ENCODE assay signal across 24 cellular contexts in the genomic region with DNA sequence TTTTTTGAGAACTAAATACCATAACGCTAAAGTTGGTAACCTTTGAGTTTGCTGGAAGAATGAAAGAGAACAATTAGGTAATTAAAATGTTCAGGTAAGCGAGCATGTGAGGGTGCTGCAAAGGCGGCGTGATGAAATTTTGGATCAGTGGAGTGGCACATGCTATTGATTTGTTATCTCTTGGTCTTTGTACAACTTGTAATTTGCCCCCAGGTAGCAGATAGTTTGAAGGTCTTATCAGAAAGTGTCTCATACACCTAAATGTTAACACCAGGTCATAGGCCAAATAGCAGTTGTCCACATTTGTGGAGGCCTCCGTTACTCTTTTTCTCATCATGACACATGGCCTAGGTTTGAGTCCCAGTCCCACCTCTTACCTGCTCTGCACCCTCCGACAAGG. TPM values are rescaled to one million over a fixed set of nuclear protein-coding genes. Genes with fewer than 3 reads are reported as not detected.
DNase-seq lines count a peak whose midpoint lies in the region; ATAC-seq and TF ChIP-seq lines count a peak whose summit lies in the region.
"Had no signal": no experiment of that assay in that cellular context is flagged by ENCODE, and none has a peak within 500 bp of the region (broad histone marks: within the 10 kb centered on the region; RNA-seq: fewer than 3 reads in every experiment).

No MANE protein-coding gene starts in this region.

- no peaks in the 10 kb centered on the region for H3K23me2 ChIP-seq in H9 (ENCODE audit: insufficient read length, low read depth, low read length, poor library complexity, severe bottlenecking)

- H3K9me3 Mint-ChIP-seq in H9 (no peaks in the 10 kb centered on the region), WTC11 (no peaks in the 10 kb centered on the region), neural progenitor cell (no peaks in the 10 kb centered on the region)
- H3K9me3 Mint-ChIP-seq: activated CD4-positive, alpha-beta T cell treated with anti-CD3 and anti-CD28 coated beads, Interleukin-2, amount 10 ng/mL, durations not matched to agents 24 days and 14 days; activated naive CD4-positive, alpha-beta T cell treated with anti-CD3 and anti-CD28 coated beads, Interleukin-2, amount 10 ng/mL, durations not matched to agents 7 days and 5 days; activated T-cell treated with anti-CD3 and anti-CD28 coated beads, Interleukin-2, amount 50 U/mL, for 72 hours; naive thymus-derived CD8-positive, alpha-beta T cell; stimulated activated memory B cell treated with anti-CD40 and anti-IgM and Interleukin-4, amounts not matched to agents 10 μg/mL and 1 μg/mL and 100 μg/mL, for 72 hours had no signal

- no peak overlapping the region for H4K91ac ChIP-seq in H9 (ENCODE audit: insufficient read length, low read depth, low read length)

- TF ChIP-seq CTCF in H9 (conservative IDR thresholded peaks at IDR 0.05) (no peak), WTC11 (IDR thresholded peaks at IDR 0.05) (no peak), foreskin keratinocyte (conservative IDR thresholded peaks at IDR 0.05) (no peak), neural progenitor cell (IDR thresholded peaks at IDR 0.05) (no peak)

- no peak overlapping the region for H3K14ac ChIP-seq in H9 (ENCODE audit: insufficient read depth, low read length)

- H2BK20ac ChIP-seq in H9 (ENCODE audit: low read depth, low read length, poor library complexity, severe bottlenecking), result no peak overlapping the region

- H3K36me3 Mint-ChIP-seq in H9 (ENCODE audit: insufficient read depth in 1 of 3, low read depth in 3 of 3), result peaks cover 0 to 8% (median 0%) of the 10 kb centered on the region in 3 experiments; a peak in 3 of 7 replicates
- H3K36me3 Mint-ChIP-seq in WTC11, result peaks cover 5% of the 10 kb centered on the region
- peaks cover 15% of the 10 kb centered on the region for H3K36me3 Mint-ChIP-seq in neural progenitor cell
- H3K36me3 Mint-ChIP-seq: stimulated activated memory B cell treated with anti-CD40 and anti-IgM and Interleukin-4, amounts not matched to agents 10 μg/mL and 1 μg/mL and 100 μg/mL, for 72 hours had no signal

- H3K9ac ChIP-seq in H9 (ENCODE audit: extremely low read depth, insufficient read length, low read length), result no peak overlapping the region
- no peak overlapping the region for H3K9ac ChIP-seq in neural progenitor cell
- H3K9ac ChIP-seq: BLaER1 treated with 17β-estradiol and CSF1 and Interleukin-3, amounts not matched to agents 10 nM and 100 nM had no signal

- no peak overlapping the region for H3K23ac ChIP-seq in H9 (ENCODE audit: insufficient read length, low read depth, low read length)

- no peak overlapping the region for H3K4me3 ChIP-seq in neural progenitor cell
- H3K4me3 ChIP-seq: BLaER1 treated with 17β-estradiol and CSF1 and Interleukin-3, amounts not matched to agents 10 nM and 100 nM; pancreas; SK-N-MC had no signal

- ATAC-seq in WTC11 (no peak), foreskin keratinocyte (no peak), GM21576 (IDR thresholded peaks at IDR 0.05; ENCODE audit: unreplicated experiment) (no peak), GM19467 (IDR thresholded peaks at IDR 0.05; ENCODE audit: unreplicated experiment) (no peak)
- ATAC-seq: activated T-cell treated with anti-CD3 and anti-CD28 coated beads, Interleukin-2, amount 50 U/mL, for 72 hours; left cardiac atrium; naive thymus-derived CD8-positive, alpha-beta T cell; pancreas; stimulated activated memory B cell treated with anti-CD40 and anti-IgM and Interleukin-4, amounts not matched to agents 10 μg/mL and 1 μg/mL and 100 μg/mL, for 72 hours had no signal

- H2AFZ ChIP-seq in H9 (ENCODE audit: low read length) (no peak overlapping the region), neural progenitor cell (replicated peaks) (no peak overlapping the region)

- no peaks in the 10 kb centered on the region for H3K36me3 ChIP-seq in neural progenitor cell
- H3K36me3 ChIP-seq: pancreas had no signal

- H4K5ac ChIP-seq in H9 (ENCODE audit: insufficient read length, low read depth, low read length), result no peak overlapping the region

- H3K4me3 Mint-ChIP-seq in H9, result no peak overlapping the region
- no peak overlapping the region for H3K4me3 Mint-ChIP-seq in WTC11
- no peak overlapping the region for H3K4me3 Mint-ChIP-seq in neural progenitor cell
- H3K4me3 Mint-ChIP-seq: activated CD4-positive, alpha-beta T cell treated with anti-CD3 and anti-CD28 coated beads, Interleukin-2, amount 10 ng/mL, durations not matched to agents 24 days and 14 days; activated naive CD4-positive, alpha-beta T cell treated with anti-CD3 and anti-CD28 coated beads, Interleukin-2, amount 10 ng/mL, durations not matched to agents 7 days and 5 days; activated T-cell treated with anti-CD3 and anti-CD28 coated beads, Interleukin-2, amount 50 U/mL, for 72 hours; naive thymus-derived CD8-positive, alpha-beta T cell; stimulated activated memory B cell treated with anti-CD40 and anti-IgM and Interleukin-4, amounts not matched to agents 10 μg/mL and 1 μg/mL and 100 μg/mL, for 72 hours had no signal

- no peaks in the 10 kb centered on the region for H3K9me3 ChIP-seq in H9 (ENCODE audit: control insufficient read depth, low read depth, low read length)
- H3K9me3 ChIP-seq in neural progenitor cell (ENCODE audit: low read depth), result no peaks in the 10 kb centered on the region
- H3K9me3 ChIP-seq: BLaER1 treated with 17β-estradiol and CSF1 and Interleukin-3, amounts not matched to agents 10 nM and 100 nM; pancreas had no signal

- H3K4me1 Mint-ChIP-seq in H9 (peaks cover 8 to 11% of the 10 kb centered on the region in 2 experiments), WTC11 (peaks cover 9% of the 10 kb centered on the region), neural progenitor cell (peaks cover 7% of the 10 kb centered on the region)
- H3K4me1 Mint-ChIP-seq: activated naive CD4-positive, alpha-beta T cell treated with anti-CD3 and anti-CD28 coated beads, Interleukin-2, amount 10 ng/mL, durations not matched to agents 7 days and 5 days; stimulated activated memory B cell treated with anti-CD40 and anti-IgM and Interleukin-4, amounts not matched to agents 10 μg/mL and 1 μg/mL and 100 μg/mL, for 72 hours had no signal

- H2AK5ac ChIP-seq in H9 (ENCODE audit: insufficient read length, low read length), result no peak overlapping the region

- DNase-seq in H9 (no peak), WTC11 (ENCODE audit: low spot score) (no peak), foreskin keratinocyte (no peak), neural progenitor cell (ENCODE audit: low spot score) (no peak), RKO (ENCODE audit: low spot score) (no peak)
- DNase-seq in activated CD4-positive, alpha-beta T cell treated with anti-CD3 and anti-CD28 coated beads for 1 hour, result no peak
- DNase-seq: ACHN; activated CD4-positive, alpha-beta T cell treated with anti-CD3 and anti-CD28 coated beads, Interleukin-2, amount 10 ng/mL, durations not matched to agents 24 days and 14 days; activated naive CD4-positive, alpha-beta T cell treated with anti-CD3 and anti-CD28 coated beads, Interleukin-2, amount 10 ng/mL, durations not matched to agents 7 days and 5 days; activated T-cell treated with anti-CD3 and anti-CD28 coated beads, Interleukin-2, amount 50 U/mL, for 72 hours; amniotic stem cell; left cardiac atrium; naive thymus-derived CD8-positive, alpha-beta T cell; NCI-H1092; NCI-H187; NCI-H69; pancreas; RPMI8226; stimulated activated CD4-positive, alpha-beta T cell treated with anti-CD3 and anti-CD28 coated beads, Interleukin-4, amount 100 ng/mL, for 1 hour had no signal

- H3K79me1 ChIP-seq in H9 (ENCODE audit: insufficient read depth, low read depth, low read length, poor library complexity, severe bottlenecking), result no peaks in the 10 kb centered on the region

- H3K18ac ChIP-seq in H9 (ENCODE audit: insufficient read length, low read depth, low read length), result no peak overlapping the region

- H3K79me2 ChIP-seq in H9 (ENCODE audit: insufficient read depth, low read length) (peaks cover 4% of the 10 kb centered on the region; the same call in 1 of the 2 replicates), neural progenitor cell (ENCODE audit: low read depth) (peaks cover 100% of the 10 kb centered on the region)

- no peaks in the 10 kb centered on the region for H3F3A ChIP-seq in neural progenitor cell (ENCODE audit: low read depth)

- H2BK15ac ChIP-seq in H9 (ENCODE audit: low read depth, low read length), result no peak overlapping the region

- H3K4me1 ChIP-seq in H9 (ENCODE audit: insufficient read depth, low read length) (no peaks in the 10 kb centered on the region; the same call in 1 of the 2 replicates), foreskin keratinocyte (peaks cover 29% of the 10 kb centered on the region), neural progenitor cell (no peaks in the 10 kb centered on the region)
- H3K4me1 ChIP-seq: pancreas had no signal

- POLR2A ChIA-PET in WTC11 (lab: Charles Lee), result interaction anchor here (0.5 kb wide), 1 partner anchor 101 kb away, joined by 5 read pairs; no protein-coding TSS in a partner anchor

- H2BK5ac ChIP-seq in H9 (ENCODE audit: insufficient read length, low read length), result no peak overlapping the region

- H3K27me3 ChIP-seq in H9 (ENCODE audit: insufficient read depth, low read length), result no peaks in the 10 kb centered on the region
- no peaks in the 10 kb centered on the region for H3K27me3 ChIP-seq in foreskin keratinocyte
- H3K27me3 ChIP-seq in neural progenitor cell, result no peaks in the 10 kb centered on the region
- H3K27me3 ChIP-seq: BLaER1 treated with 17β-estradiol and CSF1 and Interleukin-3, amounts not matched to agents 10 nM and 100 nM; pancreas had no signal

- no peak overlapping the region for H2BK12ac ChIP-seq in H9 (ENCODE audit: insufficient read length, low read depth, low read length)

- H3K27ac ChIP-seq in H9 (ENCODE audit: insufficient read length, low read depth, low read length) (no peak overlapping the region), foreskin keratinocyte (peak overlapping the region; percentile 40), neural progenitor cell (peak overlapping the region; percentile 78)
- H3K27ac ChIP-seq: BLaER1 treated with 17β-estradiol and CSF1 and Interleukin-3, amounts not matched to agents 10 nM and 100 nM; pancreas; SK-N-MC had no signal

- H3K56ac ChIP-seq in H9 (ENCODE audit: insufficient read length, low read depth, low read length), result no peak overlapping the region

- H3K27me3 Mint-ChIP-seq in H9 (ENCODE audit: low read depth) (no peaks in the 10 kb centered on the region), WTC11 (ENCODE audit: low read depth) (no peaks in the 10 kb centered on the region), neural progenitor cell (ENCODE audit: insufficient read depth, low read depth) (no peaks in the 10 kb centered on the region)
- H3K27me3 Mint-ChIP-seq: activated CD4-positive, alpha-beta T cell treated with anti-CD3 and anti-CD28 coated beads, Interleukin-2, amount 10 ng/mL, durations not matched to agents 24 days and 14 days; activated naive CD4-positive, alpha-beta T cell treated with anti-CD3 and anti-CD28 coated beads, Interleukin-2, amount 10 ng/mL, durations not matched to agents 7 days and 5 days; naive thymus-derived CD8-positive, alpha-beta T cell; stimulated activated memory B cell treated with anti-CD40 and anti-IgM and Interleukin-4, amounts not matched to agents 10 μg/mL and 1 μg/mL and 100 μg/mL, for 72 hours had no signal

- H3K4me2 ChIP-seq in H9 (ENCODE audit: insufficient read depth, insufficient read length, low read length), result no peak overlapping the region
- H3K4me2 ChIP-seq in neural progenitor cell, result no peak overlapping the region
- H3K4me2 ChIP-seq: BLaER1 treated with 17β-estradiol and CSF1 and Interleukin-3, amounts not matched to agents 10 nM and 100 nM had no signal

- WGBS in H9 (ENCODE audit: extremely low coverage, insufficient read length, low lambda C conversion rate), result no CpG with 5 or more reads among the region's 6 CpGs

- CTCF ChIA-PET in WTC11 (lab: Charles Lee), result no interaction called here

- H3K27ac Mint-ChIP-seq in H9, result peak overlapping the region in 2 of 3 experiments; percentile 9 to 87; a peak in 4 of 7 replicates
- peak overlapping the region; percentile 98 for H3K27ac Mint-ChIP-seq in WTC11
- no peak overlapping the region for H3K27ac Mint-ChIP-seq in neural progenitor cell
- H3K27ac Mint-ChIP-seq: activated CD4-positive, alpha-beta T cell treated with anti-CD3 and anti-CD28 coated beads, Interleukin-2, amount 10 ng/mL, durations not matched to agents 24 days and 14 days; activated naive CD4-positive, alpha-beta T cell treated with anti-CD3 and anti-CD28 coated beads, Interleukin-2, amount 10 ng/mL, durations not matched to agents 7 days and 5 days; activated T-cell treated with anti-CD3 and anti-CD28 coated beads, Interleukin-2, amount 50 U/mL, for 72 hours; stimulated activated memory B cell treated with anti-CD40 and anti-IgM and Interleukin-4, amounts not matched to agents 10 μg/mL and 1 μg/mL and 100 μg/mL, for 72 hours had no signal

- H3T11ph ChIP-seq in H9 (ENCODE audit: low read length), result no peak overlapping the region

- no peak overlapping the region for H3K4ac ChIP-seq in H9 (ENCODE audit: low read depth, low read length)

- no peak overlapping the region for H2BK120ac ChIP-seq in H9 (ENCODE audit: low read depth, low read length, poor library complexity, severe bottlenecking)

- H4K20me1 ChIP-seq in H9 (ENCODE audit: control insufficient read depth, insufficient read depth, insufficient read length), result no peaks in the 10 kb centered on the region
- H4K20me1 ChIP-seq in neural progenitor cell (ENCODE audit: low read depth), result peaks cover 32% of the 10 kb centered on the region

- H4K8ac ChIP-seq in H9 (replicated peaks; ENCODE audit: insufficient read length, low read depth, low read length), result no peak overlapping the region

RNA-seq across cellular contexts. Expression of a gene that starts 14.9 kb away (rescaled TPM):
- total RNA-seq in H9 (2021), result 49.0 and 49.8 TPM in 2 replicates
- total RNA-seq in WTC11 (2021), result 47.2 to 56.3 TPM (median 47.3 TPM) in 3 replicates
- 39.9 and 43.3 TPM in 2 replicates for total RNA-seq in foreskin keratinocyte
- 8.2 and 9.9 TPM in 2 replicates for polyA plus RNA-seq in foreskin keratinocyte
- 38.4 and 43.3 TPM in 2 replicates for total RNA-seq in neural progenitor cell (ENCODE audit: low replicate concordance)

RNA-seq across cellular contexts. Expression of a gene that starts 25.0 kb away (rescaled TPM):
- total RNA-seq in H9 (2021) (193 and 200 TPM in 2 replicates), WTC11 (2021) (232 to 249 TPM (median 234 TPM) in 3 replicates), foreskin keratinocyte (310 and 317 TPM in 2 replicates), neural progenitor cell (ENCODE audit: low replicate concordance) (104 and 120 TPM in 2 replicates)
- 469 and 482 TPM in 2 replicates for polyA plus RNA-seq in foreskin keratinocyte
